In the genomic region with DNA sequence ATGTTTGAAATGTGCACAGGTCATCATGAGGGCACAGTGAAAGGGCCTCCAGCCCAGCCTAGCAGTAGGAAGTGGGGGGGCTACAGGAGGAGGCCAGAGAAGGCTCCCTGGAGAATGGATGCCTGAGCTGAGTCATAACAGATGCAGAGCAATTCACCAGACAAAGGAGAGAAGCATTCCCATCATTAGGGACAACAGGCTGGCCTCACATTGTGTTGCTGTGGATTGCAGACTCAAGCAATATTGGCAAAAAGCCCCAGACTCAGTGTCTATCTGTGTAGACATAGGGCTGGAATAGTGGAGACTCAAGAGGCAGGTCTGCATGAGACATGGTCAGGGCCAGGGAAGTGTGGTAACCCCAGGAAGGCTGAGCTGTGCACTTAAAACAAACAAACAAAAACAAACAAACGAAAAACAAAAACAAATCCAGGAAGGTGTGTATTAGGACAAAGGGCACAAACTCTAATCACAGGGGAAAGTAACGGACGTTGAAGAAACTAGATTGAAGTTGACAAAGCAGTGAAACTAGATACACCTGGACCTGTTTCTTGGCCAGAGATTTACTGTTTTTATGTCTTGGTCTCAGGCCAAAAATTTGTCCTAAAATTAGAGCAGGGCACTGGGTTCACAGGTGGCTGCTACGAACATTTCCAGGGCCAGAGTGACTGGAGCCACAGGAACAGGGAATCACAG, we compare ENCODE assay signal across 13 cellular contexts.
DNase-seq lines count a peak whose midpoint lies in the region; ATAC-seq and TF ChIP-seq lines count a peak whose summit lies in the region.
"Had no signal": no experiment of that assay in that cellular context is flagged by ENCODE, and none has a peak within 500 bp of the region (broad histone marks: within the 10 kb centered on the region; RNA-seq: fewer than 3 reads in every experiment).

No MANE protein-coding gene starts in this region.

- H3K36me3 ChIP-seq in gastroesophageal sphincter = no peaks in the 10 kb centered on the region
- no peaks in the 10 kb centered on the region for H3K36me3 ChIP-seq in gastrocnemius medialis
- H3K36me3 ChIP-seq in PC-3 (ENCODE audit: low read depth, low read length) = no peaks in the 10 kb centered on the region
- H3K36me3 ChIP-seq: spleen, WERI-Rb-1 had no signal

- TF ChIP-seq CTCF in gastroesophageal sphincter (IDR thresholded peaks at IDR 0.05) (no peak), gastrocnemius medialis (IDR thresholded peaks at IDR 0.05 in 4 of 5, conservative IDR thresholded peaks at IDR 0.05 in 1 of 5) (no peak), PC-3 (conservative IDR thresholded peaks at IDR 0.05; ENCODE audit: low read depth, low read length) (no peak)

- H3K4me1 ChIP-seq in gastroesophageal sphincter (peaks cover 0 to 2% (median 0%) of the 10 kb centered on the region in 3 donors), gastrocnemius medialis (peaks cover 13 to 15% of the 10 kb centered on the region in 2 donors), PC-3 (ENCODE audit: insufficient read depth, low read length) (no peaks in the 10 kb centered on the region)
- H3K4me1 ChIP-seq: spleen had no signal

- no TSS peak for BruUV-seq in PC-3 (replicated peaks; lab: Mats Ljungman, UMichigan)

- H3K27me3 ChIP-seq in gastroesophageal sphincter (no peaks in the 10 kb centered on the region), gastrocnemius medialis (no peaks in the 10 kb centered on the region), PC-3 (ENCODE audit: low read length) (no peaks in the 10 kb centered on the region)
- H3K27me3 ChIP-seq: spleen had no signal

- H3K9me3 ChIP-seq in gastroesophageal sphincter = no peaks in the 10 kb centered on the region
- no peaks in the 10 kb centered on the region for H3K9me3 ChIP-seq in gastrocnemius medialis
- H3K9me3 ChIP-seq in PC-3 (ENCODE audit: low read length) = no peaks in the 10 kb centered on the region
- H3K9me3 ChIP-seq: spleen had no signal

- H3K79me2 ChIP-seq in PC-3 (ENCODE audit: low read length) = no peaks in the 10 kb centered on the region

- H3K4me2 ChIP-seq in PC-3 (ENCODE audit: low read length) = no peak overlapping the region

- ATAC-seq in gastroesophageal sphincter = peak; percentile 46
- ATAC-seq in gastrocnemius medialis = peak; percentile 60 to 65
- ATAC-seq in GM21390 (IDR thresholded peaks at IDR 0.05; ENCODE audit: unreplicated experiment) = no peak
- ATAC-seq in PC-3 = no peak

- H3K9ac ChIP-seq in PC-3 (ENCODE audit: low read length) = no peak overlapping the region

- TF ChIP-seq POLR2A in gastroesophageal sphincter (IDR thresholded peaks at IDR 0.05) (no peak), gastrocnemius medialis (IDR thresholded peaks at IDR 0.05) (no peak)

- WGBS in gastroesophageal sphincter (ENCODE audit: low coverage in 1 of 2), 2 donors = 46 to 62% methylated on average over 4 of the region's 4 CpGs

- H3F3A ChIP-seq in PC-3 (ENCODE audit: low read length, unreplicated experiment) = no peaks in the 10 kb centered on the region

- no peak for TF ChIP-seq EP300 in gastroesophageal sphincter (IDR thresholded peaks at IDR 0.05)

- H3K4me3 ChIP-seq in gastroesophageal sphincter (no peak overlapping the region), gastrocnemius medialis (no peak overlapping the region), PC-3 (ENCODE audit: low read length) (no peak overlapping the region)
- H3K4me3 ChIP-seq: spleen had no signal

- POLR2A ChIA-PET in PC-3 (lab: Charles Lee; ENCODE audit: unreplicated experiment) = no interaction called here

- intact Hi-C loops in gastrocnemius medialis (cut with DNase I; ENCODE audit: low total_unique reads) (no loop called here), PC-3 (cut with micrococcal nuclease) (no loop called here)

- H3K9me2 ChIP-seq in PC-3 (replicated peaks; ENCODE audit: low read length) = no peaks in the 10 kb centered on the region

- CTCF ChIA-PET in PC-3 (lab: Charles Lee) = no interaction called here

- H2AFZ ChIP-seq in PC-3 (ENCODE audit: low read length) = no peak overlapping the region

- peak; percentile 7 for DNase-seq in H4 (ENCODE audit: low spot score)
- peak; percentile 97 for DNase-seq in NCI-H69 (lab: John Stamatoyannopoulos, UW)
- DNase-seq in gastrocnemius medialis = peak in 1 of 2 donors; percentile 30
- DNase-seq in ureter (ENCODE audit: low spot score) = no peak
- no peak for DNase-seq in stimulated activated CD4-positive, alpha-beta T cell treated with anti-CD3 and anti-CD28 coated beads, Interleukin-4, amount 100 ng/mL, for 4 hours
- no peak for DNase-seq in PC-3
- DNase-seq: activated T-cell treated with anti-CD3 and anti-CD28 coated beads, Interleukin-2, amount 50 U/mL, for 24 hours; immature natural killer cell; spleen; WERI-Rb-1 had no signal

- H3K27ac ChIP-seq in gastroesophageal sphincter (no peak overlapping the region), gastrocnemius medialis (peak overlapping the region in 2 of 4 donors; percentile 5 to 35), PC-3 (ENCODE audit: low read length) (no peak overlapping the region)
- H3K27ac ChIP-seq: epithelial cell of prostate, spleen, WERI-Rb-1 had no signal

- in situ Hi-C loops in gastrocnemius medialis (cut with MboI; ENCODE audit: low sequenced_read_pairs in 4 of 4) = loop anchor here in 1 of 4 donors (25.0 kb wide), 1 partner anchor 88 kb away; no protein-coding TSS in a partner anchor

- no peaks in the 10 kb centered on the region for H4K20me1 ChIP-seq in PC-3 (ENCODE audit: low read length)

Comparison
In these comparisons a context has a peak if more than half of its experiments do, and no peak if none do; other contexts are left out.
1. DNase-seq: peak in H4 (single experiment) and NCI-H69 (single experiment); none in ureter (single experiment), stimulated activated CD4-positive, alpha-beta T cell treated with anti-CD3 and anti-CD28 coated beads, Interleukin-4, amount 100 ng/mL, for 4 hours (0 of 2) and PC-3 (single experiment).
2. ATAC-seq: peak in gastroesophageal sphincter (single experiment) and gastrocnemius medialis (2 of 2); none in GM21390 (single experiment) and PC-3 (single experiment).